Comparison of ENCODE assay signal across 1 cellular context in the genomic region with DNA sequence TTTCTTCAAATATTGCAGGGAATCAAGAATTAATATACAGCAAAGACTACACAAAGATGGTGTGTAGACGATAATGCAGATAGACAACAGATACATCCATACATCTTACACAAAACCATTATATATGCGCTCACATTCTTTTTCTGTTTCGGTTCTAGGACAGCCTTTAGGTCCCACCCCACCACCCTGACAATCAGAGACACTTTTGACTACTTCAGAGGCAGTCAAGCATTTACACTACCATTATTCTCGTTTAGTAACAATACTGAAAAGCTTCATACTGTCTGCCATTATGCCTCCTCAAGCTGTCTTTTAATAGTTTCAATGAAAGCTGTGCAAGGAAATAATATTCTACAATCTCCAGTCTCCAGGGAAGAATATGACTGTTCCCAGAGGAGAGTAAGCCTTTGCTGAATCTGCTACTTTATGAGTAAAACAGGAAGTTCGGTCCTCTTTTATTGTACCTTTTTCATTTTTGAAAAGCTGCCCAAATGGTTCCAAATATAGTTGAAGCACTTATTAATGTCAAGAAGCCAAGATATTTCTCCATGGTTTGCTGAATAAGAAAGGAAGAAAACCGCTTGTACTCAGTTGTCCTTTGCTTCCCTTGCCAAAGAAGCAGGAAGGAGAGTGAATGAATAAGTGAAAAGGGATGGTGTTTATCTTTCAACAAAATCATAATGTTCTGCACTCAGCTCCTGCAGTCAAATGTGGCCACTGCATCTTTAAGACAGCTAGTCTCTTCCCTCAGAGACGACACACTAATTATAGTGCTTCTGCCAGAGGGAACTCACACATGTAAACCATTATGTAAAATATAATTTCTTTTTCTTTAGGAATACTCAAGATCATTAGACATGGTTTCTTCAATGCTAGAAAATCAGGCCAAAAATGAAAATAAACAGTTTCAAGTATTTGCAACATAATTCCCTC.
TF ChIP-seq lines count a peak whose summit lies in the region.

No MANE protein-coding gene starts in this region.

TF ChIP-seq in IMR-90, 13 proteins besides CTCF, POLR2A, EP300 and RAD21 (continued from another document):
- TF ChIP-seq BHLHE40 (IDR thresholded peaks at IDR 0.05; ENCODE audit: low read depth, low read length) (no peak), MAFK (IDR thresholded peaks at IDR 0.05; ENCODE audit: low read depth, low read length) (no peak), RCOR1 (IDR thresholded peaks at IDR 0.05; ENCODE audit: insufficient replicate concordance, low read length) (no peak), CEBPB (IDR thresholded peaks at IDR 0.05; ENCODE audit: low read depth, low read length) (no peak), NFE2L2 (IDR thresholded peaks at IDR 0.05; ENCODE audit: low read depth, low read length) (no peak), RFX5 (IDR thresholded peaks at IDR 0.05; ENCODE audit: low read depth, low read length) (no peak)
